In genomic region chr9:72509635-72510034, GRCh38 we compare ENCODE assay signal across 9 cellular contexts. TPM values are rescaled to one million over a fixed set of nuclear protein-coding genes. Genes with fewer than 3 reads are reported as not detected.
DNase-seq lines count a peak whose midpoint lies in the region; ATAC-seq and TF ChIP-seq lines count a peak whose summit lies in the region.
"Had no signal": no experiment of that assay in that cellular context is flagged by ENCODE, and none has a peak within 500 bp of the region (broad histone marks: within the 10 kb centered on the region; RNA-seq: fewer than 3 reads in every experiment).

No MANE protein-coding gene starts in this region.

- no peaks in the 10 kb centered on the region for H3K9me3 Mint-ChIP-seq in activated CD8-positive, alpha-beta memory T cell treated with anti-CD3 and anti-CD28 coated beads, Interleukin-2, amount 10 ng/mL, durations not matched to agents 7 days and 5 days (ENCODE audit: low read depth)

- no peak for TF ChIP-seq CTCF in stomach (IDR thresholded peaks at IDR 0.05)
- no peak for TF ChIP-seq CTCF in suprapubic skin (IDR thresholded peaks at IDR 0.05)

- no peak overlapping the region for H3K4me3 Mint-ChIP-seq in activated CD8-positive, alpha-beta memory T cell treated with anti-CD3 and anti-CD28 coated beads, Interleukin-2, amount 10 ng/mL, durations not matched to agents 7 days and 5 days

- H3K4me3 ChIP-seq in adipocyte (ENCODE audit: low read length) = no peak overlapping the region
- no peak overlapping the region for H3K4me3 ChIP-seq in stomach
- no peak overlapping the region for H3K4me3 ChIP-seq in suprapubic skin
- H3K4me3 ChIP-seq: thoracic aorta had no signal

- no peaks in the 10 kb centered on the region for H3K36me3 ChIP-seq in adipocyte (ENCODE audit: control insufficient read depth, insufficient read depth, low read length, severe bottlenecking)
- no peaks in the 10 kb centered on the region for H3K36me3 ChIP-seq in stomach
- no peaks in the 10 kb centered on the region for H3K36me3 ChIP-seq in suprapubic skin
- H3K36me3 ChIP-seq: thoracic aorta had no signal

- DNase-seq in activated CD8-positive, alpha-beta memory T cell treated with anti-CD3 and anti-CD28 coated beads, Interleukin-2, amount 10 ng/mL, durations not matched to agents 7 days and 5 days = no peak
- DNase-seq in activated CD8-positive, alpha-beta memory T cell treated with anti-CD3 and anti-CD28 coated beads, Interleukin-2, amount 50 U/mL, for 48 hours = no peak
- DNase-seq in adipocyte (ENCODE audit: low read depth) (peak; percentile 51), stomach (no peak), NAMALWA (ENCODE audit: low spot score) (no peak), suprapubic skin (ENCODE audit: low spot score in 2 of 2) (no peak)
- DNase-seq in effector CD8-positive, alpha-beta T cell (lab: John Stamatoyannopoulos, UW) = no peak

- H3K4me1 ChIP-seq in adipocyte (ENCODE audit: control insufficient read depth, insufficient read depth, low read length) = peaks cover 20% of the 10 kb centered on the region
- peaks cover 0 to 15% (median 7%) of the 10 kb centered on the region in 4 donors for H3K4me1 ChIP-seq in stomach
- H3K4me1 ChIP-seq in suprapubic skin = peaks cover 10% of the 10 kb centered on the region

- H3K9ac ChIP-seq in adipocyte (ENCODE audit: low read length) = peak overlapping the region; percentile 51

- no peaks in the 10 kb centered on the region for H3K27me3 Mint-ChIP-seq in activated CD8-positive, alpha-beta memory T cell treated with anti-CD3 and anti-CD28 coated beads, Interleukin-2, amount 10 ng/mL, durations not matched to agents 7 days and 5 days

- no peaks in the 10 kb centered on the region for H3K9me3 ChIP-seq in adipocyte (ENCODE audit: control insufficient read depth, low read length)
- H3K9me3 ChIP-seq in stomach = no peaks in the 10 kb centered on the region
- H3K9me3 ChIP-seq in suprapubic skin = no peaks in the 10 kb centered on the region
- H3K9me3 ChIP-seq: thoracic aorta had no signal

- WGBS in stomach, 5 donors = 19 to 28% (median 22%) methylated on average over 1 of the region's 1 CpG
- WGBS in suprapubic skin = 43% methylated on average over 1 of the region's 1 CpG

- intact Hi-C loops in stomach (cut with DNase I; ENCODE audit: low total_unique reads) = no loop called here

- TF ChIP-seq EP300 in stomach (IDR thresholded peaks at IDR 0.05) (no peak), suprapubic skin (IDR thresholded peaks at IDR 0.05) (no peak)

- peaks cover 4% of the 10 kb centered on the region for H3K36me3 Mint-ChIP-seq in activated CD8-positive, alpha-beta memory T cell treated with anti-CD3 and anti-CD28 coated beads, Interleukin-2, amount 10 ng/mL, durations not matched to agents 7 days and 5 days

- H3K27ac Mint-ChIP-seq in activated CD8-positive, alpha-beta memory T cell treated with anti-CD3 and anti-CD28 coated beads, Interleukin-2, amount 10 ng/mL, durations not matched to agents 7 days and 5 days = peak overlapping the region; percentile 60

- H3K27me3 ChIP-seq in adipocyte (replicated peaks; ENCODE audit: control insufficient read depth, insufficient read depth, low read length) (no peaks in the 10 kb centered on the region), stomach (no peaks in the 10 kb centered on the region), suprapubic skin (no peaks in the 10 kb centered on the region)

- H3K27ac ChIP-seq in stomach (peak overlapping the region in 4 of 5 donors; percentile 9 to 37 (median 18)), suprapubic skin (no peak overlapping the region)

- peaks cover 13% of the 10 kb centered on the region for H3K4me1 Mint-ChIP-seq in activated CD8-positive, alpha-beta memory T cell treated with anti-CD3 and anti-CD28 coated beads, Interleukin-2, amount 10 ng/mL, durations not matched to agents 7 days and 5 days

- ATAC-seq in activated CD8-positive, alpha-beta memory T cell treated with anti-CD3 and anti-CD28 coated beads, Interleukin-2, amount 10 ng/mL, durations not matched to agents 7 days and 5 days = peak; percentile 80
- peak; percentile 89 for ATAC-seq in HG03064 (IDR thresholded peaks at IDR 0.05; ENCODE audit: low read depth, unreplicated experiment)

- TF ChIP-seq POLR2A in stomach (IDR thresholded peaks at IDR 0.05) = no peak
- TF ChIP-seq POLR2A in suprapubic skin (IDR thresholded peaks at IDR 0.05) = no peak

- CTCF ChIA-PET in activated CD8-positive, alpha-beta memory T cell treated with anti-CD3 and anti-CD28 coated beads, Interleukin-2, amount 10 ng/mL, durations not matched to agents 7 days and 5 days (lab: Charles Lee) = interaction anchor here (1.3 kb wide), 1 partner anchor 230 kb away, joined by 3 read pairs; no protein-coding TSS in a partner anchor

RNA-seq across cellular contexts. Expression of gene TMC1, which starts 11.8 kb away (rescaled TPM):
- total RNA-seq in activated CD8-positive, alpha-beta memory T cell treated with anti-CD3 and anti-CD28 coated beads, Interleukin-2, amount 10 ng/mL, durations not matched to agents 7 days and 5 days = not detected
- total RNA-seq in stomach (under 1 TPM in 1 of 5 donors, not detected in 4; 0.73 TPM), suprapubic skin (not detected)
- under 1 TPM in 1 of 3 donors, not detected in 2; 0.33 TPM for polyA plus RNA-seq in stomach
- total RNA-seq: thoracic aorta had no signal
